23 cellular contexts compared by ENCODE assay signal in the genomic region with DNA sequence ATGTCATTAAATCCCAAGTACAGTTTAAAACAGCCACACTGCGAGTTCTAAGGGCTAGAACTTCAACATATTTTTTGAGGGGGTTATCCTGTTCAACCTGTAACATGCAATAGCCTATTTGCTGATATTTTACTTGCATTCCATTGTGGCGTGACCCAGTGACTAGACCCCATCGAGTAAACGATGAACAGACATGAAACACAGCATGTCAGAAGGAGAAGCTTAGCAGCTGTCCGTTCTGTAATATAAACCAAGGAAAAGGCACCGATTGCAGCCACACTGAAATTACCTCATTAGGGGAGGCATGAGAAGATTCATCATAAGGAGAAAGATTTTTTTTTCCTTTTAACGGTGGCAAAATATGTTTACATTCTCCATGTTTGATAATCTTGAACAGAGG.
"Had no signal": no experiment of that assay in that cellular context is flagged by ENCODE, and none has a peak within 500 bp of the region (broad histone marks: within the 10 kb centered on the region; RNA-seq: fewer than 3 reads in every experiment).

No MANE protein-coding gene starts in this region.

- H3K4me1 ChIP-seq: breast epithelium, prostate gland had no signal

- ATAC-seq: activated naive CD8-positive, alpha-beta T cell treated with anti-CD3 and anti-CD28 coated beads, Interleukin-2, amount 50 U/mL, for 24 hours; activated T-helper 17 cell treated with anti-CD3 and anti-CD28 coated beads, Interleukin-2, amount 50 U/mL, for 72 hours; effector memory CD8-positive, alpha-beta T cell; T-helper 17 cell had no signal

- H3K27me3 Mint-ChIP-seq: activated CD4-positive, alpha-beta memory T cell treated with anti-CD3 and anti-CD28 coated beads for 36 hours; activated CD4-positive, alpha-beta T cell treated with anti-CD3 and anti-CD28 coated beads, Interleukin-2, amount 10 ng/mL, durations not matched to agents 24 days and 14 days; activated naive CD4-positive, alpha-beta T cell treated with anti-CD3 and anti-CD28 coated beads, Interleukin-2, amount 50 U/mL, for 24 hours; activated naive CD8-positive, alpha-beta T cell treated with anti-CD3 and anti-CD28 coated beads, Interleukin-2, amount 50 U/mL, for 24 hours; activated T-cell treated with anti-CD3 and anti-CD28 coated beads, Interleukin-2, amount 50 U/mL, for 24 hours; activated T-helper 17 cell treated with anti-CD3 and anti-CD28 coated beads, Interleukin-2, amount 50 U/mL, for 72 hours; effector memory CD8-positive, alpha-beta T cell; T-helper 17 cell had no signal

- H3K9me3 Mint-ChIP-seq: activated CD4-positive, alpha-beta memory T cell treated with anti-CD3 and anti-CD28 coated beads for 36 hours; activated CD4-positive, alpha-beta T cell treated with anti-CD3 and anti-CD28 coated beads, Interleukin-2, amount 10 ng/mL, durations not matched to agents 24 days and 14 days; activated naive CD4-positive, alpha-beta T cell treated with anti-CD3 and anti-CD28 coated beads, Interleukin-2, amount 50 U/mL, for 24 hours; activated naive CD8-positive, alpha-beta T cell treated with anti-CD3 and anti-CD28 coated beads, Interleukin-2, amount 50 U/mL, for 24 hours; activated T-cell treated with anti-CD3 and anti-CD28 coated beads, Interleukin-2, amount 50 U/mL, for 24 hours; activated T-helper 17 cell treated with anti-CD3 and anti-CD28 coated beads, Interleukin-2, amount 50 U/mL, for 72 hours; effector memory CD8-positive, alpha-beta T cell had no signal

- H3K9me3 ChIP-seq: breast epithelium, left ventricle myocardium inferior, ovary, prostate gland, tibial nerve had no signal

- H3K4me3 ChIP-seq: breast epithelium, coronary artery, left ventricle myocardium inferior, lung, ovary, prostate gland, smooth muscle cell, tibial nerve had no signal

- H3K27ac Mint-ChIP-seq: activated CD4-positive, alpha-beta memory T cell treated with anti-CD3 and anti-CD28 coated beads for 36 hours; activated CD4-positive, alpha-beta T cell treated with anti-CD3 and anti-CD28 coated beads, Interleukin-2, amount 10 ng/mL, durations not matched to agents 24 days and 14 days; activated naive CD4-positive, alpha-beta T cell treated with anti-CD3 and anti-CD28 coated beads, Interleukin-2, amount 50 U/mL, for 24 hours; activated naive CD8-positive, alpha-beta T cell treated with anti-CD3 and anti-CD28 coated beads, Interleukin-2, amount 50 U/mL, for 24 hours; activated T-cell treated with anti-CD3 and anti-CD28 coated beads, Interleukin-2, amount 50 U/mL, for 24 hours; activated T-helper 17 cell treated with anti-CD3 and anti-CD28 coated beads, Interleukin-2, amount 50 U/mL, for 72 hours; effector memory CD8-positive, alpha-beta T cell had no signal

- H3K36me3 ChIP-seq: breast epithelium, ovary, prostate gland had no signal

- DNase-seq: activated CD4-positive, alpha-beta memory T cell treated with anti-CD3 and anti-CD28 coated beads for 36 hours; activated CD4-positive, alpha-beta T cell treated with anti-CD3 and anti-CD28 coated beads, Interleukin-2, amount 10 ng/mL, durations not matched to agents 24 days and 14 days; activated CD4-positive, CD25-positive, alpha-beta regulatory T cell treated with anti-CD3 and anti-CD28 coated beads, Interleukin-2, amount 50 U/mL, for 72 hours; activated CD8-positive, alpha-beta memory T cell treated with anti-CD3 and anti-CD28 coated beads, Interleukin-2, amount 50 U/mL, for 4 hours; activated gamma-delta T cell treated with Interleukin-2 at 50 U/mL for 16 hours; activated naive CD8-positive, alpha-beta T cell treated with anti-CD3 and anti-CD28 coated beads, Interleukin-2, amount 50 U/mL, for 24 hours; activated T-cell treated with anti-CD3 and anti-CD28 coated beads, Interleukin-2, amount 50 U/mL, for 24 hours; effector memory CD8-positive, alpha-beta T cell; foreskin melanocyte; left ventricle myocardium inferior; ovary; stimulated activated CD4-positive, alpha-beta T cell treated with anti-CD3 and anti-CD28 coated beads, Interleukin-15, amount 100 ng/mL, for 24 hours; stimulated activated naive CD4-positive, alpha-beta T cell treated with Interleukin-2 at 50 U/mL for 16 hours; T-helper 17 cell; T1000 had no signal

- H3K4me1 Mint-ChIP-seq: activated CD4-positive, alpha-beta T cell treated with anti-CD3 and anti-CD28 coated beads, Interleukin-2, amount 10 ng/mL, durations not matched to agents 24 days and 14 days; activated naive CD4-positive, alpha-beta T cell treated with anti-CD3 and anti-CD28 coated beads, Interleukin-2, amount 50 U/mL, for 24 hours; activated naive CD8-positive, alpha-beta T cell treated with anti-CD3 and anti-CD28 coated beads, Interleukin-2, amount 50 U/mL, for 24 hours; activated T-helper 17 cell treated with anti-CD3 and anti-CD28 coated beads, Interleukin-2, amount 50 U/mL, for 72 hours had no signal

- H3K4me2 ChIP-seq: smooth muscle cell had no signal

- H3K4me3 Mint-ChIP-seq: activated CD4-positive, alpha-beta memory T cell treated with anti-CD3 and anti-CD28 coated beads for 36 hours; activated CD4-positive, alpha-beta T cell treated with anti-CD3 and anti-CD28 coated beads, Interleukin-2, amount 10 ng/mL, durations not matched to agents 24 days and 14 days; activated naive CD4-positive, alpha-beta T cell treated with anti-CD3 and anti-CD28 coated beads, Interleukin-2, amount 50 U/mL, for 24 hours; activated naive CD8-positive, alpha-beta T cell treated with anti-CD3 and anti-CD28 coated beads, Interleukin-2, amount 50 U/mL, for 24 hours; activated T-cell treated with anti-CD3 and anti-CD28 coated beads, Interleukin-2, amount 50 U/mL, for 24 hours; activated T-helper 17 cell treated with anti-CD3 and anti-CD28 coated beads, Interleukin-2, amount 50 U/mL, for 72 hours; effector memory CD8-positive, alpha-beta T cell; T-helper 17 cell had no signal

- H3K27ac ChIP-seq: breast epithelium, coronary artery, left ventricle myocardium inferior, ovary, prostate gland, tibial nerve had no signal

- H3K27me3 ChIP-seq: breast epithelium, ovary, tibial nerve had no signal
